In genomic region chr5:8184455-8185063, GRCh38 we compare ENCODE assay signal across 8 cellular contexts.
DNase-seq lines count a peak whose midpoint lies in the region; ATAC-seq and TF ChIP-seq lines count a peak whose summit lies in the region.

No MANE protein-coding gene starts in this region.

- no peaks in the 10 kb centered on the region for H3K4me1 Mint-ChIP-seq in brain

- no peak overlapping the region for H3K4me3 ChIP-seq in DOHH2 (ENCODE audit: low read length)

- H3K9me3 Mint-ChIP-seq in brain = peaks cover 0 to 3% (median 0%) of the 10 kb centered on the region in 5 experiments

- no peaks in the 10 kb centered on the region for H3K36me3 ChIP-seq in DOHH2 (ENCODE audit: control insufficient read depth, low read length)

- H3K4me1 ChIP-seq in DOHH2 (ENCODE audit: control insufficient read depth, low read length) = no peaks in the 10 kb centered on the region

- H3K27ac Mint-ChIP-seq in brain = no peak overlapping the region

- no peaks in the 10 kb centered on the region for H3K79me2 ChIP-seq in DOHH2 (ENCODE audit: control insufficient read depth, low read length)

- H3F3A ChIP-seq in DOHH2 (ENCODE audit: control insufficient read depth, insufficient read depth) = no peaks in the 10 kb centered on the region

- H4K20me1 ChIP-seq in DOHH2 (ENCODE audit: control insufficient read depth, insufficient read depth, low read depth, low read length) = no peaks in the 10 kb centered on the region

- H3K9me2 ChIP-seq in DOHH2 (replicated peaks; ENCODE audit: control insufficient read depth, low read length) = no peaks in the 10 kb centered on the region; the same call in 1 of the 2 replicates

- H3K27me3 Mint-ChIP-seq in brain = peaks cover 8% of the 10 kb centered on the region

- ATAC-seq in GM19035 (IDR thresholded peaks at IDR 0.05; ENCODE audit: unreplicated experiment) (peak; percentile 95), HG03097 (IDR thresholded peaks at IDR 0.05; ENCODE audit: low FRiP score, unreplicated experiment) (peak; percentile 92)

- H3K27me3 ChIP-seq in DOHH2 (ENCODE audit: control insufficient read depth, low read length) = no peaks in the 10 kb centered on the region

- no peaks in the 10 kb centered on the region for H3K9me3 ChIP-seq in DOHH2 (ENCODE audit: control insufficient read depth, insufficient read depth, low read length)

- H3K4me3 Mint-ChIP-seq in brain = no peak overlapping the region

- DNase-seq in NCI-H69 (lab: John Stamatoyannopoulos, UW) (peak; percentile 75), lung microvascular endothelial cell (ENCODE audit: low read depth in 2 of 2) (peak; percentile 3 to 12), 8988T (no peak), SKM-1 treated with dmso at 0.1 percent for 144 hours (lab: John Stamatoyannopoulos, UW; ENCODE audit: unreplicated experiment) (no peak)

- no peaks in the 10 kb centered on the region for H3K36me3 Mint-ChIP-seq in brain

- TF ChIP-seq CTCF in DOHH2 (IDR thresholded peaks at IDR 0.05; ENCODE audit: low read depth, low read length, poor library complexity, severe bottlenecking) (peak; percentile 92), brain (conservative IDR thresholded peaks at IDR 0.05) (peak; percentile 41 to 74)

- H3K27ac ChIP-seq in DOHH2 (ENCODE audit: low read depth, low read length) = no peak overlapping the region

- H3K4me2 ChIP-seq in DOHH2 (ENCODE audit: low read length) = no peak overlapping the region

Comparison
In these comparisons a context has a peak if more than half of its experiments do, and no peak if none do; other contexts are left out.
1. DNase-seq: peak in NCI-H69 (single experiment) and lung microvascular endothelial cell (2 of 2); none in 8988T (single experiment) and SKM-1 treated with dmso at 0.1 percent for 144 hours (single experiment).